ENCODE assay signal across 8 cellular contexts in genomic region chr16:70522216-70523000, GRCh38. TPM values are rescaled to one million over a fixed set of nuclear protein-coding genes. Genes with fewer than 3 reads are reported as not detected.
DNase-seq lines count a peak whose midpoint lies in the region; ATAC-seq and TF ChIP-seq lines count a peak whose summit lies in the region.

No MANE protein-coding gene starts in this region.

- CTCF ChIA-PET in naive thymus-derived CD4-positive, alpha-beta T cell (lab: Charles Lee), result interaction anchor here (0.6 kb wide), 1 partner anchor 67 kb away, joined by 3 read pairs; no protein-coding TSS in a partner anchor

- H2AFZ ChIP-seq in Loucy (ENCODE audit: low read length), result peak overlapping the region; percentile 94

- H3K9me3 ChIP-seq in Loucy (ENCODE audit: insufficient read depth, low read depth, low read length), result no peaks in the 10 kb centered on the region
- no peaks in the 10 kb centered on the region for H3K9me3 ChIP-seq in naive thymus-derived CD4-positive, alpha-beta T cell (ENCODE audit: control insufficient read depth in 2 of 3, low read length in 3 of 3)

- POLR2A ChIA-PET in naive thymus-derived CD4-positive, alpha-beta T cell (lab: Charles Lee), result interaction anchor here (0.6 to 3.1 kb wide), 12 partner anchors 11 to 279 kb away, joined by 3 to 15 read pairs (median 4); partner anchors contain the start of genes DDX19A, EXOSC6 and VAC14

- no peaks in the 10 kb centered on the region for H3K27me3 Mint-ChIP-seq in naive thymus-derived CD4-positive, alpha-beta T cell

- H3K27me3 ChIP-seq in Loucy (ENCODE audit: insufficient read depth, low read length, poor library complexity, severe bottlenecking), result peaks cover 9% of the 10 kb centered on the region
- H3K27me3 ChIP-seq in naive thymus-derived CD4-positive, alpha-beta T cell (ENCODE audit: control insufficient read depth in 2 of 2, insufficient read depth in 2 of 2, low read length in 2 of 2), result no peaks in the 10 kb centered on the region

- peak overlapping the region; percentile 99 for H3K4me2 ChIP-seq in Loucy (ENCODE audit: low read depth, low read length, poor library complexity, severe bottlenecking)

- intact Hi-C loops in naive thymus-derived CD4-positive, alpha-beta T cell (cut with micrococcal nuclease), result loop anchor here (2.0 to 10.0 kb wide), 10 partner anchors 14 to 1486 kb away; partner anchors contain the start of genes FCSK (in 2 of the 2), CMTR2 (in 1 of the 2), DHODH (in 1 of the 2) and EXOSC6 (in 1 of the 2)

- peaks cover 16 to 33% (median 20%) of the 10 kb centered on the region in 5 donors for H3K36me3 Mint-ChIP-seq in naive thymus-derived CD4-positive, alpha-beta T cell

- H3K27ac ChIP-seq in C4-2B, result peak overlapping the region; percentile 93
- peak overlapping the region; percentile 95 for H3K27ac ChIP-seq in naive thymus-derived CD4-positive, alpha-beta T cell (ENCODE audit: low read depth, low read length)

- H3K9me3 Mint-ChIP-seq in naive thymus-derived CD4-positive, alpha-beta T cell, result peaks cover 0 to 1% (median 0%) of the 10 kb centered on the region in 11 donors

- H4K20me1 ChIP-seq in Loucy (ENCODE audit: insufficient read depth, low read length, poor library complexity, severe bottlenecking), result peaks cover 55% of the 10 kb centered on the region

- H3K79me2 ChIP-seq in Loucy (ENCODE audit: insufficient read depth, low read length), result peaks cover 56% of the 10 kb centered on the region

- H3K9ac ChIP-seq in Loucy (ENCODE audit: low read depth, low read length, poor library complexity, severe bottlenecking), result peak overlapping the region; percentile 99

- no peak for DNase-seq in cardiac fibroblast (ENCODE audit: low read depth in 2 of 2)
- peak in 6 of 9 donors; percentile 4 to 29 (median 19) for DNase-seq in naive thymus-derived CD4-positive, alpha-beta T cell
- no peak for DNase-seq in NCI-H510A treated with DMSO at 0.1 percent for 48 hours (lab: John Stamatoyannopoulos, UW)
- DNase-seq in iPS-NIHi11 (ENCODE audit: low spot score), result no peak
- no peak for DNase-seq in SHP77 (lab: John Stamatoyannopoulos, UW)
- no peak for DNase-seq in UCSD-AML1 (lab: John Stamatoyannopoulos, UW; ENCODE audit: unreplicated experiment)

- H3K4me3 ChIP-seq in Loucy (ENCODE audit: low read length, poor library complexity, severe bottlenecking), result peak overlapping the region; percentile 99
- H3K4me3 ChIP-seq in cardiac fibroblast (replicated peaks in 1 of 2; ENCODE audit: low read depth in 2 of 2, low read length in 2 of 2), result peak overlapping the region; percentile 92 to 97
- H3K4me3 ChIP-seq in naive thymus-derived CD4-positive, alpha-beta T cell (ENCODE audit: low read length), result peak overlapping the region; percentile 100

- peaks cover 7% of the 10 kb centered on the region for H3F3A ChIP-seq in Loucy (ENCODE audit: low read depth)

- ATAC-seq in naive thymus-derived CD4-positive, alpha-beta T cell, result no peak

- H3K9me2 ChIP-seq in Loucy (replicated peaks; ENCODE audit: low read depth, low read length), result no peaks in the 10 kb centered on the region

- TF ChIP-seq CTCF in C4-2B (conservative IDR thresholded peaks at IDR 0.05) (no peak), Loucy (conservative IDR thresholded peaks at IDR 0.05; ENCODE audit: low read length) (no peak), cardiac fibroblast (IDR thresholded peaks at IDR 0.05; ENCODE audit: low read depth, low read length) (no peak)

- peak overlapping the region; percentile 98 to 100 (median 99) for H3K27ac Mint-ChIP-seq in naive thymus-derived CD4-positive, alpha-beta T cell

- peaks cover 16% of the 10 kb centered on the region for H3K36me3 ChIP-seq in Loucy (ENCODE audit: insufficient read depth, low read length)
- H3K36me3 ChIP-seq in naive thymus-derived CD4-positive, alpha-beta T cell (ENCODE audit: control insufficient read depth in 2 of 3, insufficient read depth in 3 of 3, low read length in 3 of 3), result peaks cover 3 to 24% (median 10%) of the 10 kb centered on the region in 3 experiments

- H3K4me1 Mint-ChIP-seq in naive thymus-derived CD4-positive, alpha-beta T cell, result peaks cover 27 to 63% (median 50%) of the 10 kb centered on the region in 7 donors

- H3K4me3 Mint-ChIP-seq in naive thymus-derived CD4-positive, alpha-beta T cell, result peak overlapping the region; percentile 93 to 100 (median 98)

- peaks cover 39% of the 10 kb centered on the region for H3K4me1 ChIP-seq in Loucy (ENCODE audit: insufficient read depth, low read length, poor library complexity, severe bottlenecking)
- H3K4me1 ChIP-seq in naive thymus-derived CD4-positive, alpha-beta T cell (ENCODE audit: control insufficient read depth in 2 of 2, insufficient read depth in 2 of 2, low read length in 2 of 2), result peaks cover 27 to 38% of the 10 kb centered on the region in 2 donors

RNA-seq across cellular contexts. Expression of gene COG4, which starts 0.9 kb away (rescaled TPM):
- 10 to 100 TPM; 38.3 to 68.6 (median 58.7) TPM for total RNA-seq in naive thymus-derived CD4-positive, alpha-beta T cell
- 10 to 100 TPM; 46.1 to 50.5 TPM for polyA plus RNA-seq in naive thymus-derived CD4-positive, alpha-beta T cell

RNA-seq across cellular contexts. Expression of gene SF3B3, which starts 1.2 kb away (rescaled TPM):
- 100 to 1,000 TPM; 189 to 415 (median 267) TPM for total RNA-seq in naive thymus-derived CD4-positive, alpha-beta T cell
- 10 to 100 TPM; 69.0 to 93.7 TPM for polyA plus RNA-seq in naive thymus-derived CD4-positive, alpha-beta T cell

Comparison
In these comparisons a context has a peak if more than half of its experiments do, and no peak if none do; other contexts are left out.
1. DNase-seq: peak in naive thymus-derived CD4-positive, alpha-beta T cell (6 of 9); none in cardiac fibroblast (0 of 2), NCI-H510A treated with DMSO at 0.1 percent for 48 hours (single experiment), iPS-NIHi11 (single experiment), SHP77 (0 of 2) and UCSD-AML1 (single experiment).
2. Peak in every context shown above with its lines, with median percentiles within 50 percentile points of each other: H3K4me3 ChIP-seq.